26 cellular contexts compared by ENCODE assay signal in the genomic region with DNA sequence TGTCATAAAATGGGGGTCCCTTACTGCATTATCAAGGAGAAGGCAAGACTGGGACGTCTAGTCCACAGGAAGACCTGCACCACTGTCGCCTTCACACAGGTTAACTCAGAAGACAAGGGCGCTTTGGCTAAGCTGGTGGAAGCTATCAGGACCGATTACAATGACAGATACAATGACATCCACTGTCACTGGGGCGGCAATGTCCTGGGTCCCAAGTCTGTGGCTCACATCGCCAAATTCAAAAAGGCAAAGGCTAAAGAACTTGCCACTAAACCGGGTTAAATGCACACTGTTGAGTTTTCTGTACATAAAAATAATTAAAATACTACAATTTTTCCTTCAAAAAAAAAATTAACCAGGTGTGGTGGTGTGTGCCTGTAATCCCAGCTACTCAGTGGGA.
"Had no signal": no experiment of that assay in that cellular context is flagged by ENCODE, and none has a peak within 500 bp of the region (broad histone marks: within the 10 kb centered on the region; RNA-seq: fewer than 3 reads in every experiment).

No MANE protein-coding gene starts in this region.

- H3K27me3 ChIP-seq: colonic mucosa, esophagus squamous epithelium, gastrocnemius medialis, left lung had no signal

- H3K27me3 Mint-ChIP-seq: effector memory CD8-positive, alpha-beta T cell had no signal

- H3K36me3 Mint-ChIP-seq: mesothelial cell of epicardium had no signal

- H3K4me1 ChIP-seq: colonic mucosa, gastrocnemius medialis, heart right ventricle, left lung, lower lobe of right lung had no signal

- H3K4me1 Mint-ChIP-seq: endodermal cell, mesothelial cell of epicardium had no signal

- ATAC-seq: effector memory CD8-positive, alpha-beta T cell; esophagus mucosa; gastrocnemius medialis; heart right ventricle; left cardiac atrium; left lung; left ventricle myocardium superior; lower lobe of right lung; mucosa of descending colon had no signal

- H3K4me3 Mint-ChIP-seq: dendritic cell treated with granulocyte-macrophage colony-stimulating factor and Interleukin-4, amounts not matched to agents 40 ng/mL and 50 ng/mL, for 4 days; effector memory CD8-positive, alpha-beta T cell; endodermal cell; mesothelial cell of epicardium had no signal

- H3K9me3 Mint-ChIP-seq: dendritic cell treated with granulocyte-macrophage colony-stimulating factor and Interleukin-4, amounts not matched to agents 40 ng/mL and 50 ng/mL, for 4 days; effector memory CD8-positive, alpha-beta T cell; endodermal cell; mesothelial cell of epicardium had no signal

- FAIRE-seq: endometrium, islet of Langerhans, keratinocyte had no signal

- H3K4me3 ChIP-seq: colonic mucosa, esophagus squamous epithelium, gastrocnemius medialis, heart right ventricle, left lung, lower lobe of right lung, mucosa of descending colon had no signal

- DNase-seq: colonic mucosa; cortex of kidney; effector CD8-positive, alpha-beta T cell; effector memory CD8-positive, alpha-beta T cell; endodermal cell; erythroblast; esophagus squamous epithelium; foreskin fibroblast; foreskin melanocyte; gastrocnemius medialis; glutamatergic neuron; heart right ventricle; hippocampal formation; left cardiac atrium; left lung; left ventricle myocardium superior; lower lobe of right lung; mesenchymal stem cell; mucosa of descending colon had no signal

- H3K27ac Mint-ChIP-seq: dendritic cell treated with granulocyte-macrophage colony-stimulating factor and Interleukin-4, amounts not matched to agents 40 ng/mL and 50 ng/mL, for 4 days; effector memory CD8-positive, alpha-beta T cell; endodermal cell; mesothelial cell of epicardium had no signal

- H3K27ac ChIP-seq: colonic mucosa, epithelial cell of prostate, esophagus squamous epithelium, gastrocnemius medialis, heart right ventricle, left lung, lower lobe of right lung had no signal

- H3K9me3 ChIP-seq: colonic mucosa, esophagus squamous epithelium, gastrocnemius medialis, heart right ventricle, left lung, lower lobe of right lung, mucosa of descending colon had no signal

- H3K36me3 ChIP-seq: colonic mucosa, gastrocnemius medialis, heart right ventricle, left lung, lower lobe of right lung had no signal
